ENCODE assay signal across 1 cellular context in the genomic region with DNA sequence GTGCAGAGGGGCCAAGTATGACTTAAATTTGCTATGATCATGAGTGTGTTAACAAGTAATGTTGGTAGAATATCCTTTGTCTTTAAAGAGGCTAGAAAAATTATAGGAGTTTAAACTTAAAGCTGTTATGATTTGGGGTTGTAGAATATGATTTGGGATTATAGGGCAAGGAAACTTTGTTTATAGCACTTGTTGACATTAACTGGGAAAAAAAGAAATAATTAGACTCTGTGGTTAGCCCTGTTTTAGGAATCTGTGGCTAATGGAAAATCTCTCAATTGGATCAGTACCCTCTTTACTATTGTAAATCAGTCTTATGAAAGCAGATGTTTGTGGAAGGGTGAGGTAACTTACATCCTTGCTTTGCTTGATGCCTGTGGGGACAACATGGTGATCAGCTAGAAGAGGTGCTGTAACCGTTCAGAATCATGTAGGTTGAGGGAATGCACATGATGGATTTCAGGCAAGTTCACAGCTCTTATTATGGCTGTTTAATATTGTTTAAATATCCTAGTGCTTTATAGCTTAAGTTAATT.
TF ChIP-seq lines count a peak whose summit lies in the region.

No MANE protein-coding gene starts in this region.

TF ChIP-seq in IMR-90, 13 proteins besides CTCF, POLR2A, EP300 and RAD21 (continued from another document):
- TF ChIP-seq MAZ (IDR thresholded peaks at IDR 0.05; ENCODE audit: borderline replicate concordance, low read depth, low read length) (no peak), CEBPB (IDR thresholded peaks at IDR 0.05; ENCODE audit: low read depth, low read length) (no peak)
